In the genomic region with DNA sequence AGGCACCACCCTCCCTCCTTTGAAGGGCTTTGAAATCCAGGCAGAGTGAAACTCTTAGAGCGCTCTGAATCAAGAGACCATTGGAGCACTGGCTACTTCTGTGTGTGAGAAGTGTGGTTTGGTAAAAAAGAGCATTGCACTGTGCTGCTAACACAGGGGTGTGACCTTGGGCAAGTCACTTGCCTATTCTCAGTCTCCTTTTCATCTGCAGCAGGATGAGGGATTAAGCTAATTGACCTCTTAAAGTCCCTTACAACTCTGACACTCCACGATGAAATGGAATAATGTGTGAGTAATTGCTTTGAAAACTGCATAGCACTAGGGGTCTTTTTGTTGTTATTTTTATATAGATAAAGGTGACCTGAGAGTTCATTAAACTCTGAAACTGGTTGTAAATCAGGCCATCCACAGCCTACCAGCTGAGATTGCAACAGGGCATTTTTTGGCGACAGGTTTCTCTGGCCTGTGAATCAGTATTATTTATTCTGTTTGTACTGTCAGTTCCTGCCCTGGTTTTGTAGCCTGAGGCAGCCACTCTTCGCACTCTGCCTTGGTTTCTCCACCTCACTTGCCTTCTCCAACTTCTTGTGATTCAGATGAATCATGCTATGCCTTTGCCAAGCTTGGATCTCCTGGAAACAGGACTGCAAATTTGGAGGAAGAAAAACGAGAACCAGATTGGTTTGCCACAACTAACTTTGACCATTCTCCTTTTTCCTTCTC, we compare ENCODE assay signal across 1 cellular context.
TF ChIP-seq lines count a peak whose summit lies in the region.

No MANE protein-coding gene starts in this region.

TF ChIP-seq in GM23338, 12 proteins besides CTCF, POLR2A, EP300 and RAD21 (continued from another document):
- TF ChIP-seq ZNF462 (CRISPR knock-in tag; IDR thresholded peaks at IDR 0.05) (no peak), ZNF331 (CRISPR knock-in tag; IDR thresholded peaks at IDR 0.05; ENCODE audit: low read depth) (no peak), ZNF114 (CRISPR knock-in tag; IDR thresholded peaks at IDR 0.05) (no peak), POLR2AphosphoS5 (IDR thresholded peaks at IDR 0.05; ENCODE audit: low read depth) (no peak), STAT1 (IDR thresholded peaks at IDR 0.05; ENCODE audit: unreplicated experiment) (no peak)
- TF ChIP-seq, protein P1, sequence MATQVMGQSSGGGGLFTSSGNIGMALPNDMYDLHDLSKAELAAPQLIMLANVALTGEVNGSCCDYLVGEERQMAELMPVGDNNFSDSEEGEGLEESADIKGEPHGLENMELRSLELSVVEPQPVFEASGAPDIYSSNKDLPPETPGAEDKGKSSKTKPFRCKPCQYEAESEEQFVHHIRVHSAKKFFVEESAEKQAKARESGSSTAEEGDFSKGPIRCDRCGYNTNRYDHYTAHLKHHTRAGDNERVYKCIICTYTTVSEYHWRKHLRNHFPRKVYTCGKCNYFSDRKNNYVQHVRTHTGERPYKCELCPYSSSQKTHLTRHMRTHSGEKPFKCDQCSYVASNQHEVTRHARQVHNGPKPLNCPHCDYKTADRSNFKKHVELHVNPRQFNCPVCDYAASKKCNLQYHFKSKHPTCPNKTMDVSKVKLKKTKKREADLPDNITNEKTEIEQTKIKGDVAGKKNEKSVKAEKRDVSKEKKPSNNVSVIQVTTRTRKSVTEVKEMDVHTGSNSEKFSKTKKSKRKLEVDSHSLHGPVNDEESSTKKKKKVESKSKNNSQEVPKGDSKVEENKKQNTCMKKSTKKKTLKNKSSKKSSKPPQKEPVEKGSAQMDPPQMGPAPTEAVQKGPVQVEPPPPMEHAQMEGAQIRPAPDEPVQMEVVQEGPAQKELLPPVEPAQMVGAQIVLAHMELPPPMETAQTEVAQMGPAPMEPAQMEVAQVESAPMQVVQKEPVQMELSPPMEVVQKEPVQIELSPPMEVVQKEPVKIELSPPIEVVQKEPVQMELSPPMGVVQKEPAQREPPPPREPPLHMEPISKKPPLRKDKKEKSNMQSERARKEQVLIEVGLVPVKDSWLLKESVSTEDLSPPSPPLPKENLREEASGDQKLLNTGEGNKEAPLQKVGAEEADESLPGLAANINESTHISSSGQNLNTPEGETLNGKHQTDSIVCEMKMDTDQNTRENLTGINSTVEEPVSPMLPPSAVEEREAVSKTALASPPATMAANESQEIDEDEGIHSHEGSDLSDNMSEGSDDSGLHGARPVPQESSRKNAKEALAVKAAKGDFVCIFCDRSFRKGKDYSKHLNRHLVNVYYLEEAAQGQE (IDR thresholded peaks at IDR 0.05; ENCODE audit: unreplicated experiment): no peak
- TF ChIP-seq, protein P2, sequence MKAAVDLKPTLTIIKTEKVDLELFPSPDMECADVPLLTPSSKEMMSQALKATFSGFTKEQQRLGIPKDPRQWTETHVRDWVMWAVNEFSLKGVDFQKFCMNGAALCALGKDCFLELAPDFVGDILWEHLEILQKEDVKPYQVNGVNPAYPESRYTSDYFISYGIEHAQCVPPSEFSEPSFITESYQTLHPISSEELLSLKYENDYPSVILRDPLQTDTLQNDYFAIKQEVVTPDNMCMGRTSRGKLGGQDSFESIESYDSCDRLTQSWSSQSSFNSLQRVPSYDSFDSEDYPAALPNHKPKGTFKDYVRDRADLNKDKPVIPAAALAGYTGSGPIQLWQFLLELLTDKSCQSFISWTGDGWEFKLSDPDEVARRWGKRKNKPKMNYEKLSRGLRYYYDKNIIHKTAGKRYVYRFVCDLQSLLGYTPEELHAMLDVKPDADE (IDR thresholded peaks at IDR 0.05): no peak
